ENCODE assay signal across 15 cellular contexts in the genomic region with DNA sequence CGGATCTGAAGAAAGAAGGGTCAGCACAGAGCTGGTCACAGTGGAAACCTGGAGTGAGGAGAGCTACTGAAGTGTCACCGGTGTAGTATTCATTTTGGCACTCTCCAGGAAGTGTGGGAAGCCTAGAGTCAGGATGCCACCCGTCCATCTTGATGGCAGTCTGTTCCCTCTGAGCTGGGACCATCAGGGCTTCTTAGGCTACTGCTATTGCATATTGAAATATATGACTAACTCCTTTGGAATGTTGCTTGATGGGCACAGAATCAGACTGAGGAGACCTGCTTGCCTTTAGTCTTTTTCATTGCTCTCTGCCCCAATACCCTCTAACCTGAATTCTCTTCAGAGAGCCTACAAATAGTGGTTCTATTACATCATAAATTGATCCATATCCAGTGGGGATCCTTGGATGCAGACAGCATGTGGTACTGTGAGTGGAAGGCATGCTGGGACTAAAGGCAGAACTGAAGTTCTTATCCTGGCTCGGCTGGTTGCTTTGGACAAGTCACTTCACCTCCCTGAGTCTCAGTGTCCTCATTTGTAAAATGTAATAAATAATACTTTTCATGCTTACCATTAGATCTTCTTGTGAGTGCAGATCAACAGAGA.
DNase-seq lines count a peak whose midpoint lies in the region; ATAC-seq and TF ChIP-seq lines count a peak whose summit lies in the region.
"Had no signal": no experiment of that assay in that cellular context is flagged by ENCODE, and none has a peak within 500 bp of the region (broad histone marks: within the 10 kb centered on the region; RNA-seq: fewer than 3 reads in every experiment).

No MANE protein-coding gene starts in this region.

- H3K27ac Mint-ChIP-seq in immature natural killer cell, result no peak overlapping the region
- H3K27ac Mint-ChIP-seq: activated T-helper 1 cell treated with anti-CD3 and anti-CD28 coated beads, Interleukin-12 subunit alpha, Interleukin-12 subunit beta, Interleukin-2, Interleukin-4 antibody, amounts not matched to agents 30 ng/mL and 10 ng/mL and 1 ng/mL, durations not matched to agents 14 hours and 24 hours and 36 hours; B cell had no signal

- no peaks in the 10 kb centered on the region for H3K9me3 Mint-ChIP-seq in immature natural killer cell
- H3K9me3 Mint-ChIP-seq: activated T-helper 1 cell treated with anti-CD3 and anti-CD28 coated beads, Interleukin-12 subunit alpha, Interleukin-12 subunit beta, Interleukin-2, Interleukin-4 antibody, amounts not matched to agents 30 ng/mL and 10 ng/mL and 1 ng/mL, durations not matched to agents 14 hours and 24 hours and 36 hours; central memory CD8-positive, alpha-beta T cell had no signal

- no peak for ATAC-seq in GM18519 (IDR thresholded peaks at IDR 0.05; ENCODE audit: low FRiP score, unreplicated experiment)

- peaks cover 30 to 71% (median 53%) of the 10 kb centered on the region in 3 donors for H3K36me3 Mint-ChIP-seq in immature natural killer cell

- no peaks in the 10 kb centered on the region for H3K4me1 Mint-ChIP-seq in immature natural killer cell
- H3K4me1 Mint-ChIP-seq: B cell; central memory CD8-positive, alpha-beta T cell had no signal

- no peak for TF ChIP-seq CTCF in astrocyte of the spinal cord (IDR thresholded peaks at IDR 0.05; ENCODE audit: low read depth, low read length)

- peaks cover 0 to 3% (median 0%) of the 10 kb centered on the region in 3 donors for H3K27me3 Mint-ChIP-seq in immature natural killer cell (ENCODE audit: low read depth in 3 of 3)
- H3K27me3 Mint-ChIP-seq: B cell; central memory CD8-positive, alpha-beta T cell had no signal

- no peak overlapping the region for H3K4me3 ChIP-seq in astrocyte of the spinal cord (ENCODE audit: low read depth, low read length)
- H3K4me3 ChIP-seq: Peyer's patch, suprapubic skin had no signal

- in situ Hi-C loops in ACHN (cut with HindIII; ENCODE audit: low pct_ligation_motif_present, low pct_unique_long_range_greater_than_20kb, low sequenced_read_pairs), result no loop called here
- in situ Hi-C loops in astrocyte of the spinal cord (cut with HindIII; ENCODE audit: low sequenced_read_pairs), result no loop called here

- no peak overlapping the region for H3K4me3 Mint-ChIP-seq in immature natural killer cell
- H3K4me3 Mint-ChIP-seq: activated T-helper 1 cell treated with anti-CD3 and anti-CD28 coated beads, Interleukin-12 subunit alpha, Interleukin-12 subunit beta, Interleukin-2, Interleukin-4 antibody, amounts not matched to agents 30 ng/mL and 10 ng/mL and 1 ng/mL, durations not matched to agents 14 hours and 24 hours and 36 hours; B cell; central memory CD8-positive, alpha-beta T cell had no signal

- peak; percentile 47 for DNase-seq in ACHN
- peak; percentile 57 for DNase-seq in HT1080 (ENCODE audit: low read depth)
- DNase-seq in astrocyte of the spinal cord (ENCODE audit: low read depth, low spot score), result peak; percentile 46
- DNase-seq in iPS-NIHi11 (ENCODE audit: low spot score), result peak; percentile 57
- DNase-seq in immature natural killer cell, result no peak
- DNase-seq in activated CD8-positive, alpha-beta memory T cell treated with anti-CD3 and anti-CD28 coated beads for 24 hours, result no peak
- DNase-seq in cortex of kidney (lab: John Stamatoyannopoulos, UW), result no peak
- DNase-seq: Karpas-422, midbrain, Peyer's patch had no signal

Comparison
In these comparisons a context has a peak if more than half of its experiments do, and no peak if none do; other contexts are left out.
1. DNase-seq: peak in ACHN (single experiment), HT1080 (single experiment), astrocyte of the spinal cord (single experiment) and iPS-NIHi11 (single experiment); none in immature natural killer cell (0 of 3), activated CD8-positive, alpha-beta memory T cell treated with anti-CD3 and anti-CD28 coated beads for 24 hours (single experiment) and cortex of kidney (single experiment).